ENCODE assay signal across 22 cellular contexts in genomic region chr2:225086439-225086838, GRCh38. TPM values are rescaled to one million over a fixed set of nuclear protein-coding genes. Genes with fewer than 3 reads are reported as not detected.
"Had no signal": no experiment of that assay in that cellular context is flagged by ENCODE, and none has a peak within 500 bp of the region (broad histone marks: within the 10 kb centered on the region; RNA-seq: fewer than 3 reads in every experiment).

No MANE protein-coding gene starts in this region.

- H3K36me3 ChIP-seq: MG63 had no signal

- H3K9ac ChIP-seq: SK-N-SH had no signal

- H3K4me2 ChIP-seq: SK-N-SH had no signal

- H3K9me3 ChIP-seq: MG63, SK-N-SH had no signal

- H3K27ac ChIP-seq: RWPE1 had no signal

- H3K9me2 ChIP-seq: SK-N-SH had no signal

- H3K4me3 ChIP-seq: MG63 had no signal

- H3K27me3 ChIP-seq: MG63 had no signal

- ATAC-seq: Panc1, PC-3 had no signal

- DNase-seq: KBM-7; MG63; NCI-H1092; NCI-H1105 treated with DMSO at 0.1 percent for 48 hours; NCI-H1417 treated with DMSO at 0.1 percent for 48 hours; NCI-H146; NCI-H1694 treated with DMSO at 0.1 percent for 48 hours; NCI-H1930; NCI-H2081; NCI-H2107; NCI-H2227 treated with DMSO at 0.1 percent for 48 hours; NCI-H524; NCI-H526 treated with DMSO at 0.1 percent for 48 hours; NCI-H774; NK-92 treated with Interleukin-12 subunit alpha and Interleukin-12 subunit beta, amount 100 ng/mL, for 24 hours; PC-3; SHP77; SK-N-SH; SW 1271 had no signal

RNA-seq across cellular contexts. Expression of gene DOCK10, which starts 44.2 kb away (rescaled TPM):
- total RNA-seq: HT-29 had no signal
